20 cellular contexts compared by ENCODE assay signal in the genomic region with DNA sequence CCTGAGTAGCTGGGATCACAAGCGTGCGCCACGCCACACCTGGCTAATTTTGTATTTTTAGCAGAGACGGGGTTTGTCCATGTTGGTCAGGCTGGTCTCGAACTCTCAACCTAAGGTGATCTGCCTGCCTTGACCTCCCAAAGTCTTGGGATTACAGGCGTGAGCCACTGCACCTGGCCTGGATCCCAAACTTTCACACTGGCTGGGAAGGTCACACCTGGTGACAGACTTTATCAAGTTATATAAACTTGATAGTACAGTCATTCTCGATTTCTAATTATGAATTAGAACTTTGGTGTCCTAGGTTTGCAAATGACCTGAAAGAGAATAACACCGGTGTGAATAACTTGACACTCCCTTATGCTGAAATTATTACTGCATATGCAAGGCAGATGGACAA.
"Had no signal": no experiment of that assay in that cellular context is flagged by ENCODE, and none has a peak within 500 bp of the region (broad histone marks: within the 10 kb centered on the region; RNA-seq: fewer than 3 reads in every experiment).

No MANE protein-coding gene starts in this region.

- H3K36me3 ChIP-seq: esophagus squamous epithelium, gastroesophageal sphincter, sigmoid colon, tibial artery, upper lobe of right lung, vagina had no signal

- H3K4me3 ChIP-seq: esophagus squamous epithelium, gastroesophageal sphincter, lung, sigmoid colon, skin epidermis, tibial artery, upper lobe of right lung, vagina had no signal

- DNase-seq: effector CD8-positive, alpha-beta T cell; esophagus squamous epithelium; foreskin fibroblast; glutamatergic neuron; islet precursor cell; left ventricle myocardium superior; mesenchymal stem cell; midbrain; naive thymus-derived CD4-positive, alpha-beta T cell; nephron progenitor cell; posterior cingulate gyrus; sigmoid colon; stimulated activated CD4-positive, alpha-beta T cell treated with anti-CD3 and anti-CD28 coated beads, Interleukin-2, amount 100 ng/mL, for 48 hours; stimulated activated naive CD4-positive, alpha-beta T cell treated with Interleukin-2 at 50 U/mL for 16 hours; tibial artery; upper lobe of right lung had no signal

- H3K36me3 Mint-ChIP-seq: naive thymus-derived CD4-positive, alpha-beta T cell had no signal

- H3K4me1 ChIP-seq: gastroesophageal sphincter, sigmoid colon, tibial artery had no signal

- ATAC-seq: gastroesophageal sphincter, upper lobe of right lung had no signal

- H3K27ac ChIP-seq: esophagus squamous epithelium, gastroesophageal sphincter, sigmoid colon, skin epidermis, tibial artery, upper lobe of right lung, vagina had no signal

- H3K9me3 Mint-ChIP-seq: nephron progenitor cell had no signal

- H3K9me3 ChIP-seq: esophagus squamous epithelium, gastroesophageal sphincter, sigmoid colon, tibial artery, upper lobe of right lung, vagina had no signal

- H3K27me3 ChIP-seq: esophagus squamous epithelium, gastroesophageal sphincter, sigmoid colon, tibial artery, upper lobe of right lung, vagina had no signal

- H3K4me3 Mint-ChIP-seq: naive thymus-derived CD4-positive, alpha-beta T cell; nephron progenitor cell had no signal

- H3K27ac Mint-ChIP-seq: naive thymus-derived CD4-positive, alpha-beta T cell; nephron progenitor cell had no signal
